ENCODE assay signal across 1 cellular context in genomic region chr10:119849031-119849789, GRCh38.
TF ChIP-seq lines count a peak whose summit lies in the region.

No MANE protein-coding gene starts in this region.

TF ChIP-seq in GM23338, 12 proteins besides CTCF, POLR2A, EP300 and RAD21 (continued from another document):
- no peak for TF ChIP-seq ZNF462 (CRISPR knock-in tag; IDR thresholded peaks at IDR 0.05)
